ENCODE assay signal across 8 cellular contexts in genomic region chr3:58432905-58433304, GRCh38. TPM values are rescaled to one million over a fixed set of nuclear protein-coding genes. Genes with fewer than 3 reads are reported as not detected.
DNase-seq lines count a peak whose midpoint lies in the region; ATAC-seq, FAIRE-seq and TF ChIP-seq lines count a peak whose summit lies in the region.

No MANE protein-coding gene starts in this region.

- H3K4me3 Mint-ChIP-seq in activated T-cell treated with anti-CD3 and anti-CD28 coated beads, Interleukin-2, amount 50 U/mL, for 24 hours: peak overlapping the region; percentile 92
- peak overlapping the region; percentile 98 for H3K4me3 Mint-ChIP-seq in astrocyte (ENCODE audit: unreplicated experiment)

- 65% methylated on average over 6 of the region's 6 CpGs for WGBS in right lobe of liver (ENCODE audit: insufficient coverage, low coverage, low lambda C conversion rate, missing lambda C conversion rate)

- H3K36me3 Mint-ChIP-seq in activated T-cell treated with anti-CD3 and anti-CD28 coated beads, Interleukin-2, amount 50 U/mL, for 24 hours (ENCODE audit: low read depth): peaks cover 49% of the 10 kb centered on the region
- H3K36me3 Mint-ChIP-seq in astrocyte (ENCODE audit: low read depth, unreplicated experiment): peaks cover 10% of the 10 kb centered on the region

- no peak for TF ChIP-seq POLR2A in right lobe of liver (IDR thresholded peaks at IDR 0.05)

- peak overlapping the region; percentile 96 for H3K27ac Mint-ChIP-seq in activated T-cell treated with anti-CD3 and anti-CD28 coated beads, Interleukin-2, amount 50 U/mL, for 24 hours
- peak overlapping the region; percentile 91 for H3K27ac Mint-ChIP-seq in astrocyte (ENCODE audit: unreplicated experiment)

- H3K9ac ChIP-seq in astrocyte (ENCODE audit: low read length): peak overlapping the region; percentile 95

- intact Hi-C loops in right lobe of liver (cut with DNase I): no loop called here
- intact Hi-C loops in tibial artery (cut with DNase I; ENCODE audit: low total_unique reads): no loop called here

- peak overlapping the region; percentile 89 for H3K4me3 ChIP-seq in astrocyte (ENCODE audit: insufficient read depth, low read depth, low read length)
- peak overlapping the region; percentile 75 to 91 (median 78) for H3K4me3 ChIP-seq in right lobe of liver
- H3K4me3 ChIP-seq in tibial artery: peak overlapping the region; percentile 81 to 87

- H2AFZ ChIP-seq in astrocyte (ENCODE audit: low read depth, low read length): peak overlapping the region; percentile 95

- no peak for FAIRE-seq in astrocyte (lab: Jason Lieb, UNC)

- ATAC-seq in right lobe of liver: no peak
- no peak for ATAC-seq in HG02763 (IDR thresholded peaks at IDR 0.05; ENCODE audit: unreplicated experiment)

- peaks cover 26% of the 10 kb centered on the region for H3K79me2 ChIP-seq in astrocyte (ENCODE audit: insufficient read depth, low read length)

- no peaks in the 10 kb centered on the region for H3K9me3 Mint-ChIP-seq in activated T-cell treated with anti-CD3 and anti-CD28 coated beads, Interleukin-2, amount 50 U/mL, for 24 hours
- no peaks in the 10 kb centered on the region for H3K9me3 Mint-ChIP-seq in astrocyte (ENCODE audit: unreplicated experiment)

- H3K9me3 ChIP-seq in astrocyte (ENCODE audit: insufficient read depth, low read depth, low read length): no peaks in the 10 kb centered on the region
- no peaks in the 10 kb centered on the region for H3K9me3 ChIP-seq in right lobe of liver
- H3K9me3 ChIP-seq in tibial artery: no peaks in the 10 kb centered on the region

- TF ChIP-seq CTCF in astrocyte (IDR thresholded peaks at IDR 0.05; ENCODE audit: insufficient read depth, low read depth, low read length) (no peak), right lobe of liver (IDR thresholded peaks at IDR 0.05) (no peak), tibial artery (IDR thresholded peaks at IDR 0.05) (no peak)

- no peak for DNase-seq in activated T-cell treated with anti-CD3 and anti-CD28 coated beads, Interleukin-2, amount 50 U/mL, for 24 hours
- DNase-seq in activated T-cell treated with anti-CD3 and anti-CD28 coated beads for 4 hours (no peak), astrocyte (ENCODE audit: low read depth) (no peak), right lobe of liver (no peak), tibial artery (no peak), AG20443 (ENCODE audit: low spot score) (no peak), COLO668 (lab: John Stamatoyannopoulos, UW; ENCODE audit: unreplicated experiment) (no peak)

- peaks cover 18% of the 10 kb centered on the region for H3K4me1 ChIP-seq in astrocyte (ENCODE audit: insufficient read depth, low read length)
- peaks cover 0 to 13% (median 8%) of the 10 kb centered on the region in 4 donors for H3K4me1 ChIP-seq in right lobe of liver
- peaks cover 0 to 46% (median 37%) of the 10 kb centered on the region in 4 donors for H3K4me1 ChIP-seq in tibial artery

- no peaks in the 10 kb centered on the region for H3K27me3 ChIP-seq in astrocyte (ENCODE audit: insufficient read depth, low read length)
- H3K27me3 ChIP-seq in right lobe of liver: no peaks in the 10 kb centered on the region
- H3K27me3 ChIP-seq in tibial artery: no peaks in the 10 kb centered on the region

- peaks cover 20% of the 10 kb centered on the region for H4K20me1 ChIP-seq in astrocyte (ENCODE audit: insufficient read depth, low read length)

- peaks cover 27% of the 10 kb centered on the region for H3K4me1 Mint-ChIP-seq in activated T-cell treated with anti-CD3 and anti-CD28 coated beads, Interleukin-2, amount 50 U/mL, for 24 hours (ENCODE audit: low read depth)
- peaks cover 34% of the 10 kb centered on the region for H3K4me1 Mint-ChIP-seq in astrocyte (ENCODE audit: low read depth, unreplicated experiment)

- peak overlapping the region; percentile 100 for H3K4me2 ChIP-seq in astrocyte (ENCODE audit: low read length)

- H3K27ac ChIP-seq in astrocyte (ENCODE audit: low read depth, low read length) (peak overlapping the region; percentile 96), right lobe of liver (peak overlapping the region in 2 of 3 donors; percentile 86 to 90), tibial artery (peak overlapping the region; percentile 89 to 95)

- peaks cover 38% of the 10 kb centered on the region for H3K36me3 ChIP-seq in astrocyte (ENCODE audit: insufficient read depth, low read length)
- peaks cover 6 to 42% (median 26%) of the 10 kb centered on the region in 4 donors for H3K36me3 ChIP-seq in right lobe of liver
- peaks cover 39 to 41% (median 40%) of the 10 kb centered on the region in 3 donors for H3K36me3 ChIP-seq in tibial artery

- H3K27me3 Mint-ChIP-seq in activated T-cell treated with anti-CD3 and anti-CD28 coated beads, Interleukin-2, amount 50 U/mL, for 24 hours: no peaks in the 10 kb centered on the region
- no peaks in the 10 kb centered on the region for H3K27me3 Mint-ChIP-seq in astrocyte (ENCODE audit: low read depth, unreplicated experiment)

RNA-seq across cellular contexts. Expression of gene PDHB, which starts 0.7 kb away (rescaled TPM):
- total RNA-seq in astrocyte (87.7 and 95.7 TPM in 2 replicates), right lobe of liver (10 to 100 TPM; 35.5 to 70.2 (median 47.3) TPM)

RNA-seq across cellular contexts. Expression of gene KCTD6, which starts 59.0 kb away (rescaled TPM):
- total RNA-seq in astrocyte (7.9 and 10.0 TPM in 2 replicates), right lobe of liver (1 to 10 TPM; 4.3 to 9.6 (median 8.0) TPM)
